ENCODE assay signal across 20 cellular contexts in the genomic region with DNA sequence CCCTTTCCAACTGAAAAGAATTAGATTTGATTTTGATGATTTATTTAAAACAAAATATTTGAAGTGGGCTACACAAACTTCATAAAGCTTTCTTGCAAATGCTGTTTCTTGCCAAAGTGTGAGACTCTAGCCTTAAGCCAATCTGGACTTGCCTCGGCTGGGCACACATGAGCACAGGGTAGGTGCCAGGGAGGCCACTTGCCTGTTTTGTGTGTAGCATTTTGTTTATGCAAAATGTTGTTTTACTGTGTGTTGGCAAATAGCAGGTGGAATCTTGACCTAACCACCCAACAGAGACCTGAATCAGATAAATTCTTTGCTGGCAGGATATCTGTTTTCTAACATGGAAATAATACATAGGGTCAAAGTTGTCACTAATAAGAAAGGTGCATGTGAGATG.
DNase-seq lines count a peak whose midpoint lies in the region; ATAC-seq, FAIRE-seq and TF ChIP-seq lines count a peak whose summit lies in the region.
"Had no signal": no experiment of that assay in that cellular context is flagged by ENCODE, and none has a peak within 500 bp of the region (broad histone marks: within the 10 kb centered on the region; RNA-seq: fewer than 3 reads in every experiment).

No MANE protein-coding gene starts in this region.

- no peak overlapping the region for H2AFZ ChIP-seq in IMR-90 (replicated peaks; ENCODE audit: low read length, poor library complexity)

- H3K79me1 ChIP-seq in IMR-90 (ENCODE audit: low read depth in 1 of 2, low read length in 2 of 2): no peaks in the 10 kb centered on the region

- no peaks in the 10 kb centered on the region for H4K20me1 ChIP-seq in BLaER1
- no peaks in the 10 kb centered on the region for H4K20me1 ChIP-seq in IMR-90 (ENCODE audit: insufficient read depth, low read length)

- H2BK20ac ChIP-seq in IMR-90 (ENCODE audit: low read depth, low read length): no peak overlapping the region

- TF ChIP-seq CTCF in A549 (IDR thresholded peaks at IDR 0.05) (no peak), IMR-90 (conservative IDR thresholded peaks at IDR 0.05; ENCODE audit: low read depth, low read length) (no peak), esophagus squamous epithelium (IDR thresholded peaks at IDR 0.05) (no peak)

- intact Hi-C loops in IMR-90 (cut with micrococcal nuclease): no loop called here
- intact Hi-C loops in esophagus squamous epithelium (cut with DNase I): no loop called here

- no peak for TF ChIP-seq EP300 in A549 (IDR thresholded peaks at IDR 0.05)

- H2AK5ac ChIP-seq in IMR-90 (ENCODE audit: low read depth, low read length): peak overlapping the region; percentile 83

- H2BK120ac ChIP-seq in IMR-90 (ENCODE audit: low read depth, low read length): no peak overlapping the region

- no peak overlapping the region for H3K18ac ChIP-seq in IMR-90 (ENCODE audit: low read depth, low read length)

- no peak for FAIRE-seq in A549 (lab: Jason Lieb, UNC)
- FAIRE-seq: G401.6, GM12891, GM19239, HTR-8/SVneo had no signal

- H4K91ac ChIP-seq in IMR-90 (ENCODE audit: insufficient read depth, low read depth, low read length): peak overlapping the region; percentile 31; the same call in 1 of the 2 replicates

- CTCF ChIA-PET in A549 (lab: Yijun Ruan, JAX) (interaction anchor here (0.7 to 3.6 kb wide), 6 partner anchors 18 to 171 kb away, joined by 3 to 14 read pairs (median 4); no protein-coding TSS in a partner anchor), IMR-90 (lab: Yijun Ruan, JAX) (interaction anchor here (0.8 kb wide), 1 partner anchor 25 kb away, joined by 3 read pairs; no protein-coding TSS in a partner anchor)

- 0 out of 3 replicates have a peak, but pooled peaks cover 3% of the 10 kb centered on the region for H3K9me3 ChIP-seq in A549
- H3K9me3 ChIP-seq in BLaER1: peaks cover 6% of the 10 kb centered on the region; the same call in 1 of the 2 replicates
- H3K9me3 ChIP-seq in IMR-90 (ENCODE audit: control insufficient read depth, insufficient read depth, low read length): no peaks in the 10 kb centered on the region
- no peaks in the 10 kb centered on the region for H3K9me3 ChIP-seq in esophagus squamous epithelium

- TF ChIP-seq RAD21 in A549 (conservative IDR thresholded peaks at IDR 0.05 in 1 of 2, IDR thresholded peaks at IDR 0.05 in 1 of 2) (no peak), IMR-90 (IDR thresholded peaks at IDR 0.05; ENCODE audit: low read length) (no peak)

- ATAC-seq in A549 (no peak), IMR-90 (ENCODE audit: low read depth) (no peak), HG03521 (IDR thresholded peaks at IDR 0.05; ENCODE audit: unreplicated experiment) (no peak)

- no peaks in the 10 kb centered on the region for H3K27me3 ChIP-seq in BLaER1
- no peaks in the 10 kb centered on the region for H3K27me3 ChIP-seq in IMR-90 (ENCODE audit: control insufficient read depth, insufficient read depth, low read length)
- H3K27me3 ChIP-seq in esophagus squamous epithelium: no peaks in the 10 kb centered on the region

- no TSS peak for BruUV-seq in IMR-90 (replicated peaks; lab: Mats Ljungman, UMichigan)

- H3K9ac ChIP-seq in BLaER1 (no peak overlapping the region), IMR-90 (ENCODE audit: low read depth, low read length) (no peak overlapping the region)

- no peak overlapping the region for H3K56ac ChIP-seq in IMR-90 (ENCODE audit: extremely low read depth, insufficient read depth, low read length)

- no peak overlapping the region for H3K14ac ChIP-seq in IMR-90 (replicated peaks; ENCODE audit: low read depth, low read length)

- dilution Hi-C loops in IMR-90 (cut with HindIII; ENCODE audit: low sequenced_read_pairs, unreplicated experiment): no loop called here

- H3K23ac ChIP-seq in IMR-90 (ENCODE audit: low read depth, low read length): no peak overlapping the region

- H3K4me1 ChIP-seq in A549 (peaks cover 89% of the 10 kb centered on the region), BLaER1 (peaks cover 64% of the 10 kb centered on the region), IMR-90 (ENCODE audit: control insufficient read depth, insufficient read depth, low read length) (peaks cover 28% of the 10 kb centered on the region), esophagus squamous epithelium (no peaks in the 10 kb centered on the region)

- H3K9me1 ChIP-seq in IMR-90 (ENCODE audit: insufficient read depth, low read length): peaks cover 2% of the 10 kb centered on the region; the same call in 1 of the 2 replicates

- H3K36me3 ChIP-seq in BLaER1 (no peaks in the 10 kb centered on the region), IMR-90 (ENCODE audit: control insufficient read depth, insufficient read depth, low read length) (no peaks in the 10 kb centered on the region), esophagus squamous epithelium (no peaks in the 10 kb centered on the region)

- H4K5ac ChIP-seq in IMR-90 (ENCODE audit: low read depth, low read length): no peak overlapping the region

- 71% methylated on average over 1 of the region's 1 CpG for WGBS in A549 (ENCODE audit: missing lambda C conversion rate)
- WGBS in IMR-90 (ENCODE audit: extremely low coverage in 2 of 2, insufficient read length in 1 of 2), 2 experiments: no CpG with 5 or more reads among the region's 1 CpG
- WGBS in esophagus squamous epithelium, 2 donors: 22 to 36% methylated on average over 1 of the region's 1 CpG

- H3K4me3 ChIP-seq in A549 (no peak overlapping the region), BLaER1 (no peak overlapping the region), IMR-90 (ENCODE audit: insufficient read depth, low read depth, low read length) (no peak overlapping the region), esophagus squamous epithelium (no peak overlapping the region)

- no peak overlapping the region for H2BK5ac ChIP-seq in IMR-90 (ENCODE audit: low read depth, low read length, poor library complexity, severe bottlenecking)

- in situ Hi-C loops in IMR-90 (cut with MboI; ENCODE audit: low sequenced_read_pairs): no loop called here

- H4K8ac ChIP-seq in IMR-90 (ENCODE audit: low read depth in 2 of 2, low read length in 2 of 2): no peak overlapping the region; a peak in 1 of 4 replicates

- TF ChIP-seq POLR2A in A549 (IDR thresholded peaks at IDR 0.05; ENCODE audit: low read length) (no peak), IMR-90 (IDR thresholded peaks at IDR 0.05; ENCODE audit: low read depth, low read length) (no peak), esophagus squamous epithelium (IDR thresholded peaks at IDR 0.05) (no peak)

- no peak overlapping the region for H3K4ac ChIP-seq in IMR-90 (ENCODE audit: low read depth, low read length)

- no peak overlapping the region for H2AK9ac ChIP-seq in IMR-90 (replicated peaks; ENCODE audit: low read depth, low read length, poor library complexity)

- H3K27ac ChIP-seq in A549 (peak overlapping the region; percentile 92), BLaER1 (no peak overlapping the region), IMR-90 (ENCODE audit: insufficient read depth, low read length) (no peak overlapping the region), esophagus squamous epithelium (no peak overlapping the region)

- H3K4me2 ChIP-seq in A549 (peak overlapping the region; percentile 74; the same call in 2 of the 3 replicates), BLaER1 (peak overlapping the region; percentile 43), IMR-90 (ENCODE audit: low read depth, low read length) (no peak overlapping the region)

- H2BK15ac ChIP-seq in IMR-90 (ENCODE audit: low read depth, low read length): 0 out of 3 replicates have a peak overlapping the region, but pooled peaks have one; percentile 66

- no peak for DNase-seq in A549 (ENCODE audit: low read depth in 1 of 2, low spot score in 1 of 2)
- DNase-seq in IMR-90: no peak
- peak; percentile 49 for DNase-seq in cerebellar cortex (ENCODE audit: low spot score)
- DNase-seq in OCI-M2 (lab: John Stamatoyannopoulos, UW; ENCODE audit: unreplicated experiment): no peak
- DNase-seq in esophagus squamous epithelium (lab: John Stamatoyannopoulos, UW): no peak
- DNase-seq in activated CD4-positive, CD25-positive, alpha-beta regulatory T cell (lab: John Stamatoyannopoulos, UW): no peak
- DNase-seq: CD4-positive, CD25-positive, alpha-beta regulatory T cell; CD8-positive, alpha-beta memory T cell; DND-41; EL; GOT3; H7; HFFc6; KBM-7 had no signal

- POLR2A ChIA-PET in A549 (lab: Yijun Ruan, JAX): no interaction called here
- POLR2A ChIA-PET in IMR-90 (lab: Charles Lee; ENCODE audit: unreplicated experiment): no interaction called here

TF ChIP-seq in A549, 52 proteins besides CTCF, POLR2A, EP300 and RAD21:
- TF ChIP-seq MAZ (IDR thresholded peaks at IDR 0.05; ENCODE audit: borderline replicate concordance, low read depth, low read length) (no peak), MAFK (IDR thresholded peaks at IDR 0.05; ENCODE audit: partially characterized antibody) (no peak), ZSCAN20 (CRISPR knock-in tag; IDR thresholded peaks at IDR 0.05) (no peak), CHD2 (IDR thresholded peaks at IDR 0.05; ENCODE audit: low read length, partially characterized antibody) (no peak)
- TF ChIP-seq, protein P1, sequence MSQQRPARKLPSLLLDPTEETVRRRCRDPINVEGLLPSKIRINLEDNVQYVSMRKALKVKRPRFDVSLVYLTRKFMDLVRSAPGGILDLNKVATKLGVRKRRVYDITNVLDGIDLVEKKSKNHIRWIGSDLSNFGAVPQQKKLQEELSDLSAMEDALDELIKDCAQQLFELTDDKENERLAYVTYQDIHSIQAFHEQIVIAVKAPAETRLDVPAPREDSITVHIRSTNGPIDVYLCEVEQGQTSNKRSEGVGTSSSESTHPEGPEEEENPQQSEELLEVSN (IDR thresholded peaks at IDR 0.05; ENCODE audit: borderline replicate concordance, low read depth): no peak

TF ChIP-seq in IMR-90, 13 proteins besides CTCF, POLR2A, EP300 and RAD21 (continues in another document):
- no peak for TF ChIP-seq MXI1 (IDR thresholded peaks at IDR 0.05; ENCODE audit: borderline replicate concordance, low read depth, low read length)
- TF ChIP-seq, protein P2, sequence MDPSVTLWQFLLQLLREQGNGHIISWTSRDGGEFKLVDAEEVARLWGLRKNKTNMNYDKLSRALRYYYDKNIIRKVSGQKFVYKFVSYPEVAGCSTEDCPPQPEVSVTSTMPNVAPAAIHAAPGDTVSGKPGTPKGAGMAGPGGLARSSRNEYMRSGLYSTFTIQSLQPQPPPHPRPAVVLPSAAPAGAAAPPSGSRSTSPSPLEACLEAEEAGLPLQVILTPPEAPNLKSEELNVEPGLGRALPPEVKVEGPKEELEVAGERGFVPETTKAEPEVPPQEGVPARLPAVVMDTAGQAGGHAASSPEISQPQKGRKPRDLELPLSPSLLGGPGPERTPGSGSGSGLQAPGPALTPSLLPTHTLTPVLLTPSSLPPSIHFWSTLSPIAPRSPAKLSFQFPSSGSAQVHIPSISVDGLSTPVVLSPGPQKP (IDR thresholded peaks at IDR 0.05; ENCODE audit: borderline replicate concordance, low read depth, low read length): no peak
- no peak for TF ChIP-seq BHLHE40 (IDR thresholded peaks at IDR 0.05; ENCODE audit: low read depth, low read length)
- TF ChIP-seq NFE2L2 (IDR thresholded peaks at IDR 0.05; ENCODE audit: low read depth, low read length): no peak
- no peak for TF ChIP-seq MAFK (IDR thresholded peaks at IDR 0.05; ENCODE audit: low read depth, low read length)
- no peak for TF ChIP-seq CHD1 (IDR thresholded peaks at IDR 0.05; ENCODE audit: low read depth, low read length)
- TF ChIP-seq RCOR1 (IDR thresholded peaks at IDR 0.05; ENCODE audit: insufficient replicate concordance, low read length): no peak

Comparison
In these comparisons a context has a peak if more than half of its experiments do, and no peak if none do; other contexts are left out.
1. H3K27ac ChIP-seq: peak in A549 (2 of 2); none in BLaER1 (single experiment), IMR-90 (single experiment) and esophagus squamous epithelium (0 of 4).